Comparison of ENCODE assay signal across 1 cellular context in genomic region chr10:113103131-113103830, GRCh38.
TF ChIP-seq lines count a peak whose summit lies in the region.

No MANE protein-coding gene starts in this region.

TF ChIP-seq in K562, 482 proteins besides CTCF, POLR2A, EP300 and RAD21 (continued from another document):
- TF ChIP-seq PHB (CRISPR knock-in tag; IDR thresholded peaks at IDR 0.05) (no peak), NFE2 (IDR thresholded peaks at IDR 0.05; ENCODE audit: low read depth) (no peak)
